ENCODE assay signal across 9 cellular contexts in the genomic region with DNA sequence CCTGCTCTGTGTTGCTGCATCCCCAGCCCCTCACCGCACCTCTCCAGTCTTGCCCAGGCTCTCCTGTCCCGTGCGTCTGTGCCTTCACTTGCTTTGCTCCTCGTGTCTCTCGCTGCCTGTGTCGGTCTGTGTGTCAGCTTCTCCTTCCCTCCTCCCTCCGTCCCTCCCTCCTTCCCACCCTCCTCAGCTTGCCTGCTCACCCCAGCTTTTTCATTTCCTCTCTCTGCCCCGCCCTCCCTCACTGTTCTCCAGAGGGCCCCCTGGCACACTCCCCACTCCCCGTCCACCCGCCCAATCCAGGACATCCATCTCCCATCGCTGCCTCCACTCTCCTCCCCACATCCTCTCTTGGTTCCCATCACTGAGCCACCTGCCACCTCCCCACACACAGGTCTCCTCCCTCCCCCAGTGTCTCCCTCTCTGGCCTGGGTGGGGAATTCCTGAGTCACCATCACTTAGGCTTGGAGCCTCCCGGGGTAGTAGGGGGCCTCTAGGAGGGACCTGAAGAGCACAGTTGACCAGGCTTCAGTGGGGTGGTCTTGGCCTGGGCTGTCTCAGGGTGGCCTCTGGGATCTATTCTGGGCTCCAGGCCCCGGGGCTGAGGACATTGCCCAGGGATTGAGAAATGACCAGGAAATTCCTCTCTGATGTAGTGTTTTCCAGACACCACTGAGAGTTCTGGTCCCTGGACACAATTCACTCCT. TPM values are rescaled to one million over a fixed set of nuclear protein-coding genes. Genes with fewer than 3 reads are reported as not detected.
DNase-seq lines count a peak whose midpoint lies in the region; ATAC-seq and TF ChIP-seq lines count a peak whose summit lies in the region.
"Had no signal": no experiment of that assay in that cellular context is flagged by ENCODE, and none has a peak within 500 bp of the region (broad histone marks: within the 10 kb centered on the region; RNA-seq: fewer than 3 reads in every experiment).

A gene with protein sequence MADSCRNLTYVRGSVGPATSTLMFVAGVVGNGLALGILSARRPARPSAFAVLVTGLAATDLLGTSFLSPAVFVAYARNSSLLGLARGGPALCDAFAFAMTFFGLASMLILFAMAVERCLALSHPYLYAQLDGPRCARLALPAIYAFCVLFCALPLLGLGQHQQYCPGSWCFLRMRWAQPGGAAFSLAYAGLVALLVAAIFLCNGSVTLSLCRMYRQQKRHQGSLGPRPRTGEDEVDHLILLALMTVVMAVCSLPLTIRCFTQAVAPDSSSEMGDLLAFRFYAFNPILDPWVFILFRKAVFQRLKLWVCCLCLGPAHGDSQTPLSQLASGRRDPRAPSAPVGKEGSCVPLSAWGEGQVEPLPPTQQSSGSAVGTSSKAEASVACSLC (minus strand): TSS at position 132 of the 704 bp plus-strand sequence. CDS start 864 bp downstream, outside the sequence.

- TF ChIP-seq CTCF in brain microvascular endothelial cell (IDR thresholded peaks at IDR 0.05; ENCODE audit: low read depth, low read length, missing control alignments), result peak; percentile 21

- in situ Hi-C loops in G401 (cut with HindIII; ENCODE audit: low sequenced_read_pairs) (no loop called here), brain microvascular endothelial cell (cut with HindIII; ENCODE audit: low pct_ligation_motif_present, low sequenced_read_pairs) (no loop called here)

- H3K4me1 ChIP-seq in mucosa of stomach (ENCODE audit: control insufficient read depth, insufficient read depth, low read length), result peaks cover 6% of the 10 kb centered on the region
- H3K4me1 ChIP-seq: SJSA1 had no signal

- H3K36me3 ChIP-seq in brain microvascular endothelial cell (replicated peaks) (no peaks in the 10 kb centered on the region), mucosa of stomach (ENCODE audit: control insufficient read depth, insufficient read depth, low read length) (no peaks in the 10 kb centered on the region)
- H3K36me3 ChIP-seq: SJSA1 had no signal

- H3K27ac ChIP-seq in brain microvascular endothelial cell, result no peak within 1 kb of the TSS
- H3K27ac ChIP-seq: SJSA1 had no signal

- peak within 1 kb of the TSS; percentile 13 for H3K9ac ChIP-seq in mucosa of stomach (ENCODE audit: low read length)

- H3K4me3 ChIP-seq in brain microvascular endothelial cell (ENCODE audit: low read depth, low read length) (no peak within 1 kb of the TSS), mucosa of stomach (ENCODE audit: low read length) (no peak within 1 kb of the TSS)
- H3K4me3 ChIP-seq: SJSA1 had no signal

- no peak for ATAC-seq in GM18502 (IDR thresholded peaks at IDR 0.05; ENCODE audit: poor library complexity, unreplicated experiment)

- DNase-seq in G401 (ENCODE audit: low spot score) (no peak), MV-4-11 (lab: John Stamatoyannopoulos, UW) (peak; percentile 80), brain microvascular endothelial cell (peak; percentile 29), NCI-H1092 treated with DMSO at 0.1 percent for 48 hours (lab: John Stamatoyannopoulos, UW) (no peak), NCI-H446 (lab: John Stamatoyannopoulos, UW) (no peak), NCI-H2029 treated with DMSO at 0.1 percent for 48 hours (lab: John Stamatoyannopoulos, UW) (no peak)

- H3K9me3 ChIP-seq in mucosa of stomach (ENCODE audit: control insufficient read depth, low read length), result no peaks in the 10 kb centered on the region
- H3K9me3 ChIP-seq: SJSA1 had no signal

- H3K27me3 ChIP-seq in brain microvascular endothelial cell (replicated peaks), result no peaks in the 10 kb centered on the region
- peaks cover 8% of the 10 kb centered on the region for H3K27me3 ChIP-seq in mucosa of stomach (ENCODE audit: control insufficient read depth, insufficient read depth, low read length)
- H3K27me3 ChIP-seq: SJSA1 had no signal

RNA-seq across cellular contexts. Expression of the gene that starts here (rescaled TPM):
- total RNA-seq in G401 (2014; rRNA removed; shearing (Covaris generic)), result 1.7 and 16.2 TPM in 2 replicates
- total RNA-seq: SJSA1 had no signal

Comparison
In these comparisons a context has a peak if more than half of its experiments do, and no peak if none do; other contexts are left out.
1. DNase-seq: peak in MV-4-11 (single experiment) and brain microvascular endothelial cell (single experiment); none in G401 (single experiment), NCI-H1092 treated with DMSO at 0.1 percent for 48 hours (single experiment), NCI-H446 (0 of 2) and NCI-H2029 treated with DMSO at 0.1 percent for 48 hours (single experiment).